In the genomic region with DNA sequence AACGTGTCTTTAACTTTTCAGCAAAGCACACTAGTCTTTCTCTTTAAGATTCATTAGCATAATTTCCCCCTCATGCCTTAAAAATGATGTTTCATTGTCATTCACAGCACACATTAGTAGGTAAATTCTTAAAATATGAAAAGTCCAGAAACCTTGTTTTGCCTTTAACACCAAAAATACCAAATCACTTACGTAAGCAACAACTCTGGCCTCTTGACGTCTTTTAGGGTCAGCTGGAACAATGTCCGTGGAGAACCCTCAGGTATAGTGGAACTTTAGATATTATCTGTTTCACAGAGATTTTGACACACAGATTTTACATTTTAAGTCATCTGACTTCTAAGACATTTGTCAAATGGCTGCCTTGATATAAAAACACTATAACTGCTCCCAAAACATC, we compare ENCODE assay signal across 23 cellular contexts.
"Had no signal": no experiment of that assay in that cellular context is flagged by ENCODE, and none has a peak within 500 bp of the region (broad histone marks: within the 10 kb centered on the region; RNA-seq: fewer than 3 reads in every experiment).

No MANE protein-coding gene starts in this region.

- H3K4me3 Mint-ChIP-seq: activated B cell treated with CpG ODN at 0.5 μM for 24 hours; activated T-helper 1 cell treated with anti-CD3 and anti-CD28 coated beads, Interleukin-12 subunit alpha, Interleukin-12 subunit beta, Interleukin-2, Interleukin-4 antibody, amounts not matched to agents 30 ng/mL and 10 ng/mL and 1 ng/mL, durations not matched to agents 14 hours and 24 hours and 36 hours; neural progenitor cell; stimulated activated effector memory CD8-positive, alpha-beta T cell treated with anti-CD3 and anti-CD28 coated beads, Interleukin-12 subunit alpha, Interleukin-12 subunit beta, amount 100 ng/mL, for 72 hours; stimulated activated naive CD8-positive, alpha-beta T cell treated with anti-CD3 and anti-CD28 coated beads, Interleukin-15, amount 100 ng/mL, for 72 hours; T-helper 2 cell treated with Interferon-gamma antibody and Interleukin-4, amounts not matched to agents 5 μg/mL and 100 μg/mL, for 36 hours had no signal

- H3K36me3 Mint-ChIP-seq: neural progenitor cell; stimulated activated effector memory CD8-positive, alpha-beta T cell treated with anti-CD3 and anti-CD28 coated beads, Interleukin-12 subunit alpha, Interleukin-12 subunit beta, amount 100 ng/mL, for 72 hours had no signal

- DNase-seq: activated B cell treated with CpG ODN at 0.5 μM for 24 hours; activated CD8-positive, alpha-beta memory T cell treated with anti-CD3 and anti-CD28 coated beads, Interleukin-2, amount 50 U/mL, for 4 hours; activated gamma-delta T cell; activated naive CD4-positive, alpha-beta T cell treated with anti-CD3 and anti-CD28 coated beads, Interleukin-2, amount 50 U/mL, for 16 hours; activated T-cell treated with anti-CD3 and anti-CD28 coated beads, Interleukin-2, amount 50 U/mL, for 1 hour; anterior cingulate cortex; effector CD4-positive, alpha-beta T cell; foreskin keratinocyte; islet precursor cell; left ventricle myocardium superior; occipital lobe; right lobe of liver; stimulated activated CD4-positive, alpha-beta T cell treated with anti-CD3 and anti-CD28 coated beads, Interleukin-4, amount 100 ng/mL, for 24 hours; stimulated activated naive CD8-positive, alpha-beta T cell treated with anti-CD3 and anti-CD28 coated beads, Interleukin-15, amount 100 ng/mL, for 72 hours; thyroid gland; upper lobe of right lung had no signal

- H3K27me3 ChIP-seq: esophagus muscularis mucosa, foreskin keratinocyte, neural progenitor cell, right lobe of liver, thyroid gland, upper lobe of right lung had no signal

- H3K4me3 ChIP-seq: esophagus muscularis mucosa, neural progenitor cell, right lobe of liver, skin epidermis, thyroid gland, upper lobe of right lung had no signal

- H3K9me3 Mint-ChIP-seq: activated B cell treated with CpG ODN at 0.5 μM for 24 hours; activated T-helper 1 cell treated with anti-CD3 and anti-CD28 coated beads, Interleukin-12 subunit alpha, Interleukin-12 subunit beta, Interleukin-2, Interleukin-4 antibody, amounts not matched to agents 30 ng/mL and 10 ng/mL and 1 ng/mL, durations not matched to agents 14 hours and 24 hours and 36 hours; neural progenitor cell; stimulated activated effector memory CD8-positive, alpha-beta T cell treated with anti-CD3 and anti-CD28 coated beads, Interleukin-12 subunit alpha, Interleukin-12 subunit beta, amount 100 ng/mL, for 72 hours; stimulated activated naive CD8-positive, alpha-beta T cell treated with anti-CD3 and anti-CD28 coated beads, Interleukin-15, amount 100 ng/mL, for 72 hours; T-helper 2 cell treated with Interferon-gamma antibody and Interleukin-4, amounts not matched to agents 5 μg/mL and 100 μg/mL, for 36 hours had no signal

- H3K27ac ChIP-seq: foreskin keratinocyte, neural progenitor cell, right lobe of liver, thyroid gland, upper lobe of right lung had no signal

- H3K27ac Mint-ChIP-seq: activated B cell treated with CpG ODN at 0.5 μM for 24 hours; activated T-helper 1 cell treated with anti-CD3 and anti-CD28 coated beads, Interleukin-12 subunit alpha, Interleukin-12 subunit beta, Interleukin-2, Interleukin-4 antibody, amounts not matched to agents 30 ng/mL and 10 ng/mL and 1 ng/mL, durations not matched to agents 14 hours and 24 hours and 36 hours; neural progenitor cell; stimulated activated effector memory CD8-positive, alpha-beta T cell treated with anti-CD3 and anti-CD28 coated beads, Interleukin-12 subunit alpha, Interleukin-12 subunit beta, amount 100 ng/mL, for 72 hours; T-helper 2 cell treated with Interferon-gamma antibody and Interleukin-4, amounts not matched to agents 5 μg/mL and 100 μg/mL, for 36 hours had no signal

- H3K9me3 ChIP-seq: esophagus muscularis mucosa, right lobe of liver, thyroid gland, upper lobe of right lung had no signal

- ATAC-seq: left ventricle myocardium superior; right lobe of liver; SK-N-SH treated with all-trans-retinoic acid at 6 μM for 48 hours; stimulated activated naive CD8-positive, alpha-beta T cell treated with anti-CD3 and anti-CD28 coated beads, Interleukin-15, amount 100 ng/mL, for 72 hours; upper lobe of right lung had no signal

- H3K36me3 ChIP-seq: esophagus muscularis mucosa, neural progenitor cell, right lobe of liver, thyroid gland, upper lobe of right lung had no signal

- H3K27me3 Mint-ChIP-seq: activated B cell treated with CpG ODN at 0.5 μM for 24 hours; stimulated activated naive CD8-positive, alpha-beta T cell treated with anti-CD3 and anti-CD28 coated beads, Interleukin-15, amount 100 ng/mL, for 72 hours had no signal

- H3K4me1 ChIP-seq: neural progenitor cell had no signal
